36 cellular contexts compared by ENCODE assay signal in the genomic region with DNA sequence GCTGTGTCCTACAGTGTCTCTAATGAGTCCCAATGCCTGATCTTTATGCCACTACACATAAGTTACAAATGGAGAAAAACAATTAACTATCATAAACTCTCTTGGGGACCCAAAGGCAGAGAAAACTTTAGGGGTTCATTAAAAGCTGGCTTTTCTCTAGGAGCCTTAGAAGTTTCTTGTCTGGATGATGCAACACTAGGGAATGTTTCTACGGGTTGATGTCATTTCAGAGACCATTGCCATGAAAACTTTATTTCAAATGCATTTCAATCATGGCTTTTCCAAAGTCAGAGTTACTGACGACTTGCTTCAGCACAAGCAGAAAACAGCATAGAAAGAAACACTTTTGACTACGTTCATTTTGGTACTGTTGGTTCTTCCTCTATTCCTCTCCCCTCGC. TPM values are rescaled to one million over a fixed set of nuclear protein-coding genes. Genes with fewer than 3 reads are reported as not detected.
"Had no signal": no experiment of that assay in that cellular context is flagged by ENCODE, and none has a peak within 500 bp of the region (broad histone marks: within the 10 kb centered on the region; RNA-seq: fewer than 3 reads in every experiment).

No MANE protein-coding gene starts in this region.

- H3K4me3 ChIP-seq: ascending aorta, body of pancreas, breast epithelium, PC-9, SJCRH30, SK-N-MC had no signal

- H3K9me3 Mint-ChIP-seq: activated CD4-positive, alpha-beta memory T cell treated with anti-CD3 and anti-CD28 coated beads, Interleukin-2, amount 10 ng/mL, durations not matched to agents 7 days and 5 days; activated naive CD8-positive, alpha-beta T cell treated with anti-CD3 and anti-CD28 coated beads, Interleukin-2, amount 10 ng/mL, durations not matched to agents 7 days and 5 days had no signal

- H3K27me3 Mint-ChIP-seq: activated CD8-positive, alpha-beta memory T cell treated with anti-CD3 and anti-CD28 coated beads, Interleukin-2, amount 10 ng/mL, durations not matched to agents 7 days and 5 days; activated naive CD8-positive, alpha-beta T cell treated with anti-CD3 and anti-CD28 coated beads, Interleukin-2, amount 10 ng/mL, durations not matched to agents 7 days and 5 days had no signal

- H3K27ac ChIP-seq: ascending aorta, body of pancreas, breast epithelium, PC-9, SJCRH30, SK-N-MC, WERI-Rb-1 had no signal

- H2AFZ ChIP-seq: PC-9 had no signal

- H3K36me3 Mint-ChIP-seq: activated CD8-positive, alpha-beta memory T cell treated with anti-CD3 and anti-CD28 coated beads, Interleukin-2, amount 10 ng/mL, durations not matched to agents 7 days and 5 days; activated naive CD8-positive, alpha-beta T cell treated with anti-CD3 and anti-CD28 coated beads, Interleukin-2, amount 10 ng/mL, durations not matched to agents 7 days and 5 days had no signal

- H3K27ac Mint-ChIP-seq: activated CD4-positive, alpha-beta memory T cell treated with anti-CD3 and anti-CD28 coated beads, Interleukin-2, amount 10 ng/mL, durations not matched to agents 7 days and 5 days; activated CD8-positive, alpha-beta memory T cell treated with anti-CD3 and anti-CD28 coated beads, Interleukin-2, amount 10 ng/mL, durations not matched to agents 7 days and 5 days; activated naive CD8-positive, alpha-beta T cell treated with anti-CD3 and anti-CD28 coated beads, Interleukin-2, amount 10 ng/mL, durations not matched to agents 7 days and 5 days had no signal

- H3K4me1 ChIP-seq: ascending aorta, body of pancreas, breast epithelium, SJCRH30 had no signal

- H3K36me3 ChIP-seq: ascending aorta, breast epithelium, SJCRH30, WERI-Rb-1 had no signal

- ATAC-seq: activated CD8-positive, alpha-beta memory T cell treated with anti-CD3 and anti-CD28 coated beads, Interleukin-2, amount 10 ng/mL, durations not matched to agents 7 days and 5 days; body of pancreas had no signal

- H3K27me3 ChIP-seq: ascending aorta, body of pancreas, breast epithelium, SJCRH30 had no signal

- H3K4me1 Mint-ChIP-seq: activated CD4-positive, alpha-beta memory T cell treated with anti-CD3 and anti-CD28 coated beads, Interleukin-2, amount 10 ng/mL, durations not matched to agents 7 days and 5 days; activated CD8-positive, alpha-beta memory T cell treated with anti-CD3 and anti-CD28 coated beads, Interleukin-2, amount 10 ng/mL, durations not matched to agents 7 days and 5 days; activated naive CD8-positive, alpha-beta T cell treated with anti-CD3 and anti-CD28 coated beads, Interleukin-2, amount 10 ng/mL, durations not matched to agents 7 days and 5 days had no signal

- DNase-seq: activated CD4-positive, alpha-beta memory T cell treated with anti-CD3 and anti-CD28 coated beads, Interleukin-2, amount 10 ng/mL, durations not matched to agents 7 days and 5 days; activated CD4-positive, alpha-beta T cell treated with anti-CD3 and anti-CD28 coated beads for 1 hour; activated CD4-positive, alpha-beta T cell treated with anti-CD3 and anti-CD28 coated beads for 48 hours; activated CD4-positive, CD25-positive, alpha-beta regulatory T cell; activated CD8-positive, alpha-beta memory T cell treated with anti-CD3 and anti-CD28 coated beads for 24 hours; activated CD8-positive, alpha-beta memory T cell treated with anti-CD3 and anti-CD28 coated beads, Interleukin-2, amount 10 ng/mL, durations not matched to agents 7 days and 5 days; activated CD8-positive, alpha-beta memory T cell treated with anti-CD3 and anti-CD28 coated beads, Interleukin-2, amount 50 U/mL, for 48 hours; activated effector memory CD4-positive, alpha-beta T cell treated with Interleukin-2 at 50 U/mL for 16 hours; activated naive CD4-positive, alpha-beta T cell treated with anti-CD3 and anti-CD28 coated beads, Interleukin-2, amount 50 U/mL, for 16 hours; activated naive CD8-positive, alpha-beta T cell treated with anti-CD3 and anti-CD28 coated beads, Interleukin-2, amount 10 ng/mL, durations not matched to agents 7 days and 5 days; activated T-cell treated with anti-CD3 and anti-CD28 coated beads, Interleukin-2, amount 50 U/mL, for 48 hours; amygdala; body of pancreas; NCI-H1092 treated with DMSO at 0.1 percent for 48 hours; NCI-H1417; NCI-H187 treated with DMSO at 0.1 percent for 48 hours; NCI-H2081; NCI-H226; NCI-H446 treated with DMSO at 0.1 percent for 48 hours; NCI-H524; NCI-H69; NK-92 treated with Interleukin-12 subunit alpha and Interleukin-12 subunit beta, amount 100 ng/mL, for 24 hours; PC-9; SHP77; SJCRH30; T1000; WERI-Rb-1 had no signal

- H3K4me2 ChIP-seq: PC-9 had no signal

- H3K9me3 ChIP-seq: ascending aorta, body of pancreas, breast epithelium, SJCRH30 had no signal

- FAIRE-seq: RCC 7860 had no signal

- H3K4me3 Mint-ChIP-seq: activated CD4-positive, alpha-beta memory T cell treated with anti-CD3 and anti-CD28 coated beads, Interleukin-2, amount 10 ng/mL, durations not matched to agents 7 days and 5 days; activated CD8-positive, alpha-beta memory T cell treated with anti-CD3 and anti-CD28 coated beads, Interleukin-2, amount 10 ng/mL, durations not matched to agents 7 days and 5 days; activated naive CD8-positive, alpha-beta T cell treated with anti-CD3 and anti-CD28 coated beads, Interleukin-2, amount 10 ng/mL, durations not matched to agents 7 days and 5 days had no signal

RNA-seq across cellular contexts. Expression of gene OR8B12, which starts 8.5 kb away (rescaled TPM):
- total RNA-seq: activated CD4-positive, alpha-beta memory T cell treated with anti-CD3 and anti-CD28 coated beads, Interleukin-2, amount 10 ng/mL, durations not matched to agents 7 days and 5 days; activated CD8-positive, alpha-beta memory T cell treated with anti-CD3 and anti-CD28 coated beads, Interleukin-2, amount 10 ng/mL, durations not matched to agents 7 days and 5 days; activated naive CD8-positive, alpha-beta T cell treated with anti-CD3 and anti-CD28 coated beads, Interleukin-2, amount 10 ng/mL, durations not matched to agents 7 days and 5 days; ascending aorta; body of pancreas; breast epithelium; cardiac septum; M059J; PC-9; SJCRH30; T-helper 1 cell treated with Interleukin-12 subunit alpha and Interleukin-12 subunit beta and Interleukin-4 antibody, amounts not matched to agents 30 ng/mL and 1 ng/mL, for 36 hours; T-helper 2 cell treated with Interferon-gamma antibody and Interleukin-4, amounts not matched to agents 100 ng/mL and 5 ng/mL, for 36 hours had no signal
- polyA plus RNA-seq: adipose tissue had no signal

RNA-seq across cellular contexts. Expression of gene OR8A1, which starts 17.8 kb away (rescaled TPM):
- total RNA-seq: activated CD4-positive, alpha-beta memory T cell treated with anti-CD3 and anti-CD28 coated beads, Interleukin-2, amount 10 ng/mL, durations not matched to agents 7 days and 5 days; activated CD8-positive, alpha-beta memory T cell treated with anti-CD3 and anti-CD28 coated beads, Interleukin-2, amount 10 ng/mL, durations not matched to agents 7 days and 5 days; activated naive CD8-positive, alpha-beta T cell treated with anti-CD3 and anti-CD28 coated beads, Interleukin-2, amount 10 ng/mL, durations not matched to agents 7 days and 5 days; ascending aorta; body of pancreas; breast epithelium; cardiac septum; M059J; PC-9; SJCRH30; T-helper 1 cell treated with Interleukin-12 subunit alpha and Interleukin-12 subunit beta and Interleukin-4 antibody, amounts not matched to agents 30 ng/mL and 1 ng/mL, for 36 hours; T-helper 2 cell treated with Interferon-gamma antibody and Interleukin-4, amounts not matched to agents 100 ng/mL and 5 ng/mL, for 36 hours had no signal

RNA-seq across cellular contexts. Expression of gene PANX3, which starts 59.2 kb away (rescaled TPM):
- total RNA-seq: activated CD4-positive, alpha-beta memory T cell treated with anti-CD3 and anti-CD28 coated beads, Interleukin-2, amount 10 ng/mL, durations not matched to agents 7 days and 5 days; activated CD8-positive, alpha-beta memory T cell treated with anti-CD3 and anti-CD28 coated beads, Interleukin-2, amount 10 ng/mL, durations not matched to agents 7 days and 5 days; activated naive CD8-positive, alpha-beta T cell treated with anti-CD3 and anti-CD28 coated beads, Interleukin-2, amount 10 ng/mL, durations not matched to agents 7 days and 5 days; ascending aorta; body of pancreas; breast epithelium; cardiac septum; M059J; PC-9; SJCRH30; T-helper 1 cell treated with Interleukin-12 subunit alpha and Interleukin-12 subunit beta and Interleukin-4 antibody, amounts not matched to agents 30 ng/mL and 1 ng/mL, for 36 hours; T-helper 2 cell treated with Interferon-gamma antibody and Interleukin-4, amounts not matched to agents 100 ng/mL and 5 ng/mL, for 36 hours had no signal
- polyA plus RNA-seq: adipose tissue had no signal
